In genomic region chr1:190328361-190328760, GRCh38 we compare ENCODE assay signal across 34 cellular contexts.
A peak's percentile ranks its signal among the peaks of the same experiment; 100 is the strongest.
DNase-seq lines count a peak whose midpoint lies in the region; ATAC-seq, FAIRE-seq and TF ChIP-seq lines count a peak whose summit lies in the region.
"Had no signal": no experiment of that assay in that cellular context is flagged by ENCODE, and none has a peak within 500 bp of the region (broad histone marks: within the 10 kb centered on the region; RNA-seq: fewer than 3 reads in every experiment).

No MANE protein-coding gene starts in this region.

- H3K4me3 ChIP-seq in astrocyte of the cerebellum (ENCODE audit: low read depth, low read length), result no peak overlapping the region
- H3K4me3 ChIP-seq in foreskin fibroblast (ENCODE audit: low read depth in 1 of 2, low read length in 2 of 2), result no peak overlapping the region
- H3K4me3 ChIP-seq: body of pancreas, dorsolateral prefrontal cortex, right atrium auricular region, SJSA1, suprapubic skin, upper lobe of right lung had no signal

- TF ChIP-seq CTCF in D721Med (IDR thresholded peaks at IDR 0.05; ENCODE audit: insufficient read depth, missing control alignments) (no peak), astrocyte of the cerebellum (IDR thresholded peaks at IDR 0.05; ENCODE audit: low read depth, low read length, missing control alignments) (no peak), foreskin fibroblast (IDR thresholded peaks at IDR 0.05; ENCODE audit: low read depth, low read length) (no peak), endothelial cell (IDR thresholded peaks at IDR 0.05; ENCODE audit: unreplicated experiment) (no peak)

- H3K27me3 Mint-ChIP-seq in endothelial cell (ENCODE audit: unreplicated experiment), result no peaks in the 10 kb centered on the region
- H3K27me3 Mint-ChIP-seq: activated CD8-positive, alpha-beta memory T cell treated with anti-CD3 and anti-CD28 coated beads, Interleukin-2, amount 10 ng/mL, durations not matched to agents 7 days and 5 days; activated naive CD8-positive, alpha-beta T cell treated with anti-CD3 and anti-CD28 coated beads for 36 hours; B cell; T-cell had no signal

- in situ Hi-C loops in astrocyte of the cerebellum (cut with HindIII; ENCODE audit: low sequenced_read_pairs), result no loop called here

- H3K9me3 Mint-ChIP-seq in endothelial cell (ENCODE audit: unreplicated experiment), result no peaks in the 10 kb centered on the region

- no peak for DNase-seq in D721Med (ENCODE audit: insufficient read length, low spot score)
- DNase-seq in NCI-H226, result peak; percentile 3
- DNase-seq in astrocyte of the cerebellum (ENCODE audit: low read depth), result peak; percentile 2
- DNase-seq in foreskin fibroblast, result peak; percentile 8 to 57
- no peak for DNase-seq in endothelial cell (ENCODE audit: low spot score)
- no peak for DNase-seq in NK-92 treated with Interleukin-12 subunit alpha and Interleukin-12 subunit beta, amount 100 ng/mL, for 24 hours (lab: John Stamatoyannopoulos, UW)
- DNase-seq: activated CD4-positive, alpha-beta T cell treated with anti-CD3 and anti-CD28 coated beads, Interleukin-2, amount 50 U/mL, for 4 hours; activated CD4-positive, CD25-positive, alpha-beta regulatory T cell; activated CD8-positive, alpha-beta memory T cell treated with anti-CD3 and anti-CD28 coated beads, Interleukin-2, amount 10 ng/mL, durations not matched to agents 7 days and 5 days; activated gamma-delta T cell; activated naive CD8-positive, alpha-beta T cell treated with anti-CD3 and anti-CD28 coated beads for 36 hours; activated T-cell treated with anti-CD3 and anti-CD28 coated beads, Interleukin-2, amount 50 U/mL, for 4 hours; body of pancreas; CD8-positive, alpha-beta T cell; cerebellar nuclear complex; DMS153; dorsolateral prefrontal cortex; H7; kidney; left ventricle myocardium superior; NCI-H2107; posterior cingulate gyrus; stimulated activated CD4-positive, alpha-beta T cell treated with anti-CD3 and anti-CD28 coated beads, Interleukin-1b, Interleukin-23, amount 100 ng/mL, for 48 hours; stimulated activated naive CD4-positive, alpha-beta T cell treated with Interleukin-2 at 50 U/mL for 16 hours; T-cell; upper lobe of right lung had no signal

- no peaks in the 10 kb centered on the region for H3K36me3 Mint-ChIP-seq in endothelial cell (ENCODE audit: low read depth, unreplicated experiment)
- H3K36me3 Mint-ChIP-seq: activated CD8-positive, alpha-beta memory T cell treated with anti-CD3 and anti-CD28 coated beads, Interleukin-2, amount 10 ng/mL, durations not matched to agents 7 days and 5 days; activated naive CD8-positive, alpha-beta T cell treated with anti-CD3 and anti-CD28 coated beads for 36 hours; CD8-positive, alpha-beta T cell; T-cell had no signal

- no peak for ATAC-seq in HG03196 (IDR thresholded peaks at IDR 0.05; ENCODE audit: unreplicated experiment)
- ATAC-seq in HG03039 (IDR thresholded peaks at IDR 0.05; ENCODE audit: unreplicated experiment), result no peak
- ATAC-seq: activated CD8-positive, alpha-beta memory T cell treated with anti-CD3 and anti-CD28 coated beads, Interleukin-2, amount 10 ng/mL, durations not matched to agents 7 days and 5 days; activated T-cell treated with anti-CD3 and anti-CD28 coated beads, Interleukin-2, amount 50 U/mL, for 4 hours; body of pancreas; CD8-positive, alpha-beta T cell; left ventricle myocardium superior; T-cell; upper lobe of right lung had no signal

- H3K4me3 Mint-ChIP-seq in endothelial cell (ENCODE audit: unreplicated experiment), result no peak overlapping the region
- H3K4me3 Mint-ChIP-seq: activated CD8-positive, alpha-beta memory T cell treated with anti-CD3 and anti-CD28 coated beads, Interleukin-2, amount 10 ng/mL, durations not matched to agents 7 days and 5 days; activated naive CD8-positive, alpha-beta T cell treated with anti-CD3 and anti-CD28 coated beads for 36 hours; activated T-cell treated with anti-CD3 and anti-CD28 coated beads, Interleukin-2, amount 50 U/mL, for 4 hours; B cell; CD8-positive, alpha-beta T cell; T-cell had no signal

- FAIRE-seq in D721Med (lab: Jason Lieb, UNC), result peak; percentile 92
- FAIRE-seq: GM12891, kidney, RCC 7860 had no signal

- no peak overlapping the region for H3K27ac Mint-ChIP-seq in endothelial cell (ENCODE audit: unreplicated experiment)
- H3K27ac Mint-ChIP-seq: activated CD8-positive, alpha-beta memory T cell treated with anti-CD3 and anti-CD28 coated beads, Interleukin-2, amount 10 ng/mL, durations not matched to agents 7 days and 5 days; activated naive CD8-positive, alpha-beta T cell treated with anti-CD3 and anti-CD28 coated beads for 36 hours; B cell; CD8-positive, alpha-beta T cell; T-cell had no signal

- H3K4me1 Mint-ChIP-seq in endothelial cell (ENCODE audit: unreplicated experiment), result peaks cover 10% of the 10 kb centered on the region
- H3K4me1 Mint-ChIP-seq: activated CD8-positive, alpha-beta memory T cell treated with anti-CD3 and anti-CD28 coated beads, Interleukin-2, amount 10 ng/mL, durations not matched to agents 7 days and 5 days; activated naive CD8-positive, alpha-beta T cell treated with anti-CD3 and anti-CD28 coated beads for 36 hours; B cell; T-cell had no signal

Comparison
In these comparisons a context has a peak if more than half of its experiments do, and no peak if none do; other contexts are left out.
1. DNase-seq: peak in NCI-H226 (single experiment), astrocyte of the cerebellum (single experiment) and foreskin fibroblast (2 of 2); none in D721Med (single experiment), endothelial cell (single experiment) and NK-92 treated with Interleukin-12 subunit alpha and Interleukin-12 subunit beta, amount 100 ng/mL, for 24 hours (single experiment).